Comparison of ENCODE assay signal across 1 cellular context in genomic region chr20:25318471-25319240, GRCh38.
TF ChIP-seq lines count a peak whose summit lies in the region.

No MANE protein-coding gene starts in this region.

TF ChIP-seq in HepG2, 621 proteins besides CTCF, POLR2A, EP300 and RAD21 (continued from another document):
- no peak for TF ChIP-seq ATF6 (CRISPR knock-in tag; conservative IDR thresholded peaks at IDR 0.05)
- TF ChIP-seq BRCA1 (CRISPR knock-in tag; IDR thresholded peaks at IDR 0.05), result no peak
- TF ChIP-seq ZBTB4 (CRISPR knock-in tag; IDR thresholded peaks at IDR 0.05; ENCODE audit: borderline replicate concordance), result no peak
- no peak for TF ChIP-seq ZNF24 (IDR thresholded peaks at IDR 0.05)
- TF ChIP-seq THAP8 (CRISPR knock-in tag; IDR thresholded peaks at IDR 0.05; ENCODE audit: borderline replicate concordance), result no peak
- no peak for TF ChIP-seq ZNF260 (CRISPR knock-in tag; IDR thresholded peaks at IDR 0.05; ENCODE audit: borderline replicate concordance, low read depth)
- no peak for TF ChIP-seq ZNF709 (CRISPR knock-in tag; IDR thresholded peaks at IDR 0.05)
- no peak for TF ChIP-seq ZSCAN21 (CRISPR knock-in tag; IDR thresholded peaks at IDR 0.05; ENCODE audit: borderline replicate concordance)
- TF ChIP-seq TERF1 (CRISPR knock-in tag; IDR thresholded peaks at IDR 0.05), result no peak
- TF ChIP-seq TARDBP (CRISPR knock-in tag; IDR thresholded peaks at IDR 0.05), result no peak
- no peak for TF ChIP-seq HMG20A (CRISPR knock-in tag; IDR thresholded peaks at IDR 0.05; ENCODE audit: borderline replicate concordance)
- TF ChIP-seq CENPT (CRISPR knock-in tag; IDR thresholded peaks at IDR 0.05; ENCODE audit: low read depth), result no peak
TF ChIP-seq in HepG2: peak in this region for 0.
